ENCODE assay signal across 7 cellular contexts in the genomic region with DNA sequence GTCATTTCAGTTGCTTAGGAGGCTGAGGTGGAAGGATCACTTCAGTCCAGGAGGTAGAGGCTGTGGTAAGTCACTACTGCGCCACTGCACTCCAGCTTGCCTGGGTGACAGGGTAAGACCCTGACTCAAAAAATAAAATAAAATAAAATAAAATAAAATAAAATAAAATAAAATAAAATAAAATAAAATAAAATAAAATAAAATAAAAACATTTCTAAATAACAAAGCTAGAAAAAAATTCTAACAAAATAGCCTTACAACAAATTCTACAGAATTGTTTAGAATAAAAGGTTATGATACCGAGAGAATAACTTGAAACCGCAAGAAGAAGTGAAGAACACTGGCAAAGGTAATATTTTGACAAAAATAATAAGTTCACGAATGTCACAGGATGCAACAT.
"Had no signal": no experiment of that assay in that cellular context is flagged by ENCODE, and none has a peak within 500 bp of the region (broad histone marks: within the 10 kb centered on the region; RNA-seq: fewer than 3 reads in every experiment).

No MANE protein-coding gene starts in this region.

- ATAC-seq: HepG2, K562 had no signal

- H3K4me1 Mint-ChIP-seq: IgD-negative memory B cell had no signal

- H3K27ac Mint-ChIP-seq: IgD-negative memory B cell had no signal

- H3K36me3 Mint-ChIP-seq: IgD-negative memory B cell had no signal

- H3K4me3 Mint-ChIP-seq: IgD-negative memory B cell had no signal

- DNase-seq: IMR-90, KBM-7, KG1 had no signal

- FAIRE-seq: HepG2, HTR-8/SVneo, K562 had no signal

- H3K27me3 Mint-ChIP-seq: IgD-negative memory B cell had no signal
